10 cellular contexts compared by ENCODE assay signal in genomic region chr16:80938035-80938927, GRCh38.
DNase-seq lines count a peak whose midpoint lies in the region; ATAC-seq and TF ChIP-seq lines count a peak whose summit lies in the region.
"Had no signal": no experiment of that assay in that cellular context is flagged by ENCODE, and none has a peak within 500 bp of the region (broad histone marks: within the 10 kb centered on the region; RNA-seq: fewer than 3 reads in every experiment).

No MANE protein-coding gene starts in this region.

- no peak overlapping the region for H3K4me3 Mint-ChIP-seq in MCF 10A (ENCODE audit: unreplicated experiment)
- H3K4me3 Mint-ChIP-seq: natural killer cell had no signal

- H3K27me3 ChIP-seq in tibial artery: no peaks in the 10 kb centered on the region
- H3K27me3 ChIP-seq: SJCRH30 had no signal

- POLR2A ChIA-PET in MCF 10A (lab: Yijun Ruan, JAX): interaction anchor here (0.6 to 0.7 kb wide), 3 partner anchors 10 to 97 kb away, joined by 3 read pairs; partner anchors contain the start of gene ATMIN

- no peaks in the 10 kb centered on the region for H3K4me1 Mint-ChIP-seq in MCF 10A (ENCODE audit: insufficient read depth, unreplicated experiment)
- H3K4me1 Mint-ChIP-seq: natural killer cell had no signal

- no TSS peak for BruUV-seq in MCF 10A (replicated peaks; lab: Mats Ljungman, UMichigan)

- no peaks in the 10 kb centered on the region for H3K36me3 Mint-ChIP-seq in MCF 10A (ENCODE audit: insufficient read depth, unreplicated experiment)
- H3K36me3 Mint-ChIP-seq: natural killer cell had no signal

- intact Hi-C loops in MCF 10A (cut with micrococcal nuclease): no loop called here
- intact Hi-C loops in tibial artery (cut with DNase I; ENCODE audit: low total_unique reads): loop anchor here (10.0 kb wide), 1 partner anchor 57 kb away; no protein-coding TSS in a partner anchor

- no peaks in the 10 kb centered on the region for H3K9me3 ChIP-seq in tibial artery
- H3K9me3 ChIP-seq: SJCRH30 had no signal

- no peaks in the 10 kb centered on the region for H3K27me3 Mint-ChIP-seq in MCF 10A (ENCODE audit: insufficient read depth, unreplicated experiment)

- H3K27ac ChIP-seq in tibial artery: no peak overlapping the region
- H3K27ac ChIP-seq: SJCRH30 had no signal

- TF ChIP-seq CTCF in MCF 10A (IDR thresholded peaks at IDR 0.05; ENCODE audit: unreplicated experiment) (no peak), tibial artery (IDR thresholded peaks at IDR 0.05) (no peak)

- H3K36me3 ChIP-seq in tibial artery: no peaks in the 10 kb centered on the region
- H3K36me3 ChIP-seq: SJCRH30 had no signal

- H3K27ac Mint-ChIP-seq in MCF 10A (ENCODE audit: low read depth, unreplicated experiment): no peak overlapping the region
- H3K27ac Mint-ChIP-seq: natural killer cell had no signal

- ATAC-seq in HG03135 (IDR thresholded peaks at IDR 0.05; ENCODE audit: unreplicated experiment) (no peak), GM18519 (IDR thresholded peaks at IDR 0.05; ENCODE audit: low FRiP score, unreplicated experiment) (no peak)
- ATAC-seq: natural killer cell had no signal

- peaks cover 0 to 16% (median 14%) of the 10 kb centered on the region in 4 donors for H3K4me1 ChIP-seq in tibial artery
- H3K4me1 ChIP-seq: SJCRH30 had no signal

- H3K9me3 Mint-ChIP-seq in MCF 10A (ENCODE audit: unreplicated experiment): no peaks in the 10 kb centered on the region
- H3K9me3 Mint-ChIP-seq: natural killer cell had no signal

- H3K4me3 ChIP-seq in tibial artery: no peak overlapping the region
- H3K4me3 ChIP-seq: SJCRH30 had no signal

- CTCF ChIA-PET in MCF 10A (lab: Yijun Ruan, JAX): interaction anchor here (1.1 kb wide), 1 partner anchor 14 kb away, joined by 4 read pairs; no protein-coding TSS in a partner anchor

- peak; percentile 77 for DNase-seq in HS-5 (ENCODE audit: low read depth)
- peak; percentile 49 for DNase-seq in MCF 10A (ENCODE audit: unreplicated experiment)
- DNase-seq in islet precursor cell: peak; percentile 83
- DNase-seq in tibial artery: peak; percentile 58 to 70
- no peak for DNase-seq in COLO668 (lab: John Stamatoyannopoulos, UW; ENCODE audit: unreplicated experiment)
- no peak for DNase-seq in activated CD4-positive, CD25-positive, alpha-beta regulatory T cell treated with anti-CD3 and anti-CD28 coated beads, Interleukin-2, amount 50 U/mL, for 72 hours
- DNase-seq: natural killer cell had no signal

Comparison
In these comparisons a context has a peak if more than half of its experiments do, and no peak if none do; other contexts are left out.
1. DNase-seq: peak in HS-5 (single experiment), MCF 10A (single experiment), islet precursor cell (single experiment) and tibial artery (2 of 2); none in COLO668 (single experiment) and activated CD4-positive, CD25-positive, alpha-beta regulatory T cell treated with anti-CD3 and anti-CD28 coated beads, Interleukin-2, amount 50 U/mL, for 72 hours (single experiment).